In genomic region chr2:64331430-64331700, GRCh38 we compare ENCODE assay signal across 10 cellular contexts.
DNase-seq lines count a peak whose midpoint lies in the region; ATAC-seq and TF ChIP-seq lines count a peak whose summit lies in the region.
"Had no signal": no experiment of that assay in that cellular context is flagged by ENCODE, and none has a peak within 500 bp of the region (broad histone marks: within the 10 kb centered on the region; RNA-seq: fewer than 3 reads in every experiment).

No MANE protein-coding gene starts in this region.

- H3K36me3 ChIP-seq in muscle layer of duodenum (ENCODE audit: control insufficient read depth in 1 of 2, insufficient read depth in 2 of 2, low read length in 2 of 2), result no peaks in the 10 kb centered on the region
- no peaks in the 10 kb centered on the region for H3K36me3 ChIP-seq in transverse colon

- peak; percentile 80 for DNase-seq in NCI-H510A (lab: John Stamatoyannopoulos, UW)
- DNase-seq in NCI-H510A treated with DMSO at 0.1 percent for 48 hours (lab: John Stamatoyannopoulos, UW), result no peak
- peak; percentile 58 for DNase-seq in ecto neural progenitor cell (ENCODE audit: low spot score)
- no peak for DNase-seq in transverse colon
- no peak for DNase-seq in RKO (ENCODE audit: low spot score)

- H3K4me3 ChIP-seq in muscle layer of duodenum (ENCODE audit: low read depth in 1 of 2, low read length in 2 of 2) (no peak overlapping the region), transverse colon (no peak overlapping the region)
- H3K4me3 ChIP-seq: mucosa of descending colon, testis had no signal

- 85 to 86% methylated on average over 2 to 4 of the region's 4 CpGs for WGBS in transverse colon (ENCODE audit: low coverage in 1 of 2), 2 donors

- TF ChIP-seq CTCF in transverse colon (IDR thresholded peaks at IDR 0.05), result no peak

- H3K4me1 ChIP-seq in muscle layer of duodenum (ENCODE audit: control insufficient read depth in 1 of 2, insufficient read depth in 2 of 2, low read length in 2 of 2) (peaks cover 21 to 26% of the 10 kb centered on the region in 2 donors), transverse colon (peaks cover 10 to 38% (median 23%) of the 10 kb centered on the region in 4 donors)

- TF ChIP-seq POLR2A in transverse colon (IDR thresholded peaks at IDR 0.05), result no peak

- H3K27me3 ChIP-seq in muscle layer of duodenum (ENCODE audit: low read depth, low read length) (no peaks in the 10 kb centered on the region), transverse colon (no peaks in the 10 kb centered on the region)
- H3K27me3 ChIP-seq: testis had no signal

- in situ Hi-C loops in transverse colon (cut with MboI; ENCODE audit: low pct_ligation_motif_present in 1 of 4, low pct_unique_long_range_greater_than_20kb in 1 of 4, low sequenced_read_pairs in 3 of 4), result loop anchor here (5.0 to 25.0 kb wide), 2 partner anchors 156 to 556 kb away; no protein-coding TSS in a partner anchor

- peak overlapping the region; percentile 87 for H3K27ac ChIP-seq in muscle layer of duodenum (ENCODE audit: low read length)
- peak overlapping the region; percentile 73 to 84 (median 78) for H3K27ac ChIP-seq in transverse colon

- intact Hi-C loops in transverse colon (cut with DNase I; ENCODE audit: low total_unique reads), result loop anchor here (1.0 kb wide), 1 partner anchor 157 kb away; no protein-coding TSS in a partner anchor

- ATAC-seq in HG02884 (IDR thresholded peaks at IDR 0.05; ENCODE audit: unreplicated experiment) (no peak), HG03108 (IDR thresholded peaks at IDR 0.05; ENCODE audit: unreplicated experiment) (no peak)

- H3K9me3 ChIP-seq in muscle layer of duodenum (ENCODE audit: control insufficient read depth in 1 of 2, low read length in 2 of 2) (no peaks in the 10 kb centered on the region), transverse colon (no peaks in the 10 kb centered on the region)
- H3K9me3 ChIP-seq: mucosa of descending colon, testis had no signal

- TF ChIP-seq EP300 in transverse colon (IDR thresholded peaks at IDR 0.05; ENCODE audit: low read depth), result no peak

Comparison
In these comparisons a context has a peak if more than half of its experiments do, and no peak if none do; other contexts are left out.
1. DNase-seq: peak in NCI-H510A (single experiment) and ecto neural progenitor cell (single experiment); none in NCI-H510A treated with DMSO at 0.1 percent for 48 hours (single experiment), transverse colon (single experiment) and RKO (single experiment).